1 cellular context compared by ENCODE assay signal in the genomic region with DNA sequence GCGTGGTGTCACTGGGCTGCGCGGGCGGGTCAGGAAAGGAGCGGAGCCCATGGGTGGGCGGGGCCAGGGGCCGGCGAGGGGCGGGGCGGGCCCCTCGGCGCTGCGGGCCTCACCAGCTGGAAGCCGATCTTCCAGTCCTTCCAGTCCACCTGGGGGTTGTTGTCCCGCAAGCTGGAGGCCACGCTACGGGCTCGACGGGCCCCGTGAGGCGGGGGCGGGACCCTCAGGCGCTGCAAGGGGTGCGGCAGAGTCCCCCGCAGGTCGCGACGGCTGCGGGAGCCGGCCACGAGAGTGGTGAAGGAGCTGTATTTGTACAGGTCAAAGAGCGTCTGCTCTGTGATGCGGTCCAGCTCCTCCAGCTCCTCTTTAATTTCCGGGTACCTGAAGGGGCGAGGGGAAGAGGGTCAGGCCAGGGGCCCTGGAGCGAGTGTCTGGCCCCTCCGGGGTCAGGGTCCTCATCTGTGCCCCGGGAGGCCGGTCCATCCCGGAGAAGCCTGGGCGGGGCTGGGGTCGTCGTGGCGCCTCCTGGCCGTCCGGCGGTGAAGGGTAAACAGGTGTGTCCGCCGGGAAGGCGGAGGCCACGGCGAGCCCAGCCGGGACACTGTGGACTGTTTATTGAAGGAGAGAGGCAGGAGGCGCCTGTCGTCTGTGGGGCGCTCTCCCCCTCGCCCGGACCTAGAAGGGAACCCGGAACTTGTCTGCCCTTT.
TF ChIP-seq lines count a peak whose summit lies in the region.

No MANE protein-coding gene starts in this region.

TF ChIP-seq in HepG2, 621 proteins besides CTCF, POLR2A, EP300 and RAD21 (continued from another document and continues in another):
- TF ChIP-seq, protein P1, sequence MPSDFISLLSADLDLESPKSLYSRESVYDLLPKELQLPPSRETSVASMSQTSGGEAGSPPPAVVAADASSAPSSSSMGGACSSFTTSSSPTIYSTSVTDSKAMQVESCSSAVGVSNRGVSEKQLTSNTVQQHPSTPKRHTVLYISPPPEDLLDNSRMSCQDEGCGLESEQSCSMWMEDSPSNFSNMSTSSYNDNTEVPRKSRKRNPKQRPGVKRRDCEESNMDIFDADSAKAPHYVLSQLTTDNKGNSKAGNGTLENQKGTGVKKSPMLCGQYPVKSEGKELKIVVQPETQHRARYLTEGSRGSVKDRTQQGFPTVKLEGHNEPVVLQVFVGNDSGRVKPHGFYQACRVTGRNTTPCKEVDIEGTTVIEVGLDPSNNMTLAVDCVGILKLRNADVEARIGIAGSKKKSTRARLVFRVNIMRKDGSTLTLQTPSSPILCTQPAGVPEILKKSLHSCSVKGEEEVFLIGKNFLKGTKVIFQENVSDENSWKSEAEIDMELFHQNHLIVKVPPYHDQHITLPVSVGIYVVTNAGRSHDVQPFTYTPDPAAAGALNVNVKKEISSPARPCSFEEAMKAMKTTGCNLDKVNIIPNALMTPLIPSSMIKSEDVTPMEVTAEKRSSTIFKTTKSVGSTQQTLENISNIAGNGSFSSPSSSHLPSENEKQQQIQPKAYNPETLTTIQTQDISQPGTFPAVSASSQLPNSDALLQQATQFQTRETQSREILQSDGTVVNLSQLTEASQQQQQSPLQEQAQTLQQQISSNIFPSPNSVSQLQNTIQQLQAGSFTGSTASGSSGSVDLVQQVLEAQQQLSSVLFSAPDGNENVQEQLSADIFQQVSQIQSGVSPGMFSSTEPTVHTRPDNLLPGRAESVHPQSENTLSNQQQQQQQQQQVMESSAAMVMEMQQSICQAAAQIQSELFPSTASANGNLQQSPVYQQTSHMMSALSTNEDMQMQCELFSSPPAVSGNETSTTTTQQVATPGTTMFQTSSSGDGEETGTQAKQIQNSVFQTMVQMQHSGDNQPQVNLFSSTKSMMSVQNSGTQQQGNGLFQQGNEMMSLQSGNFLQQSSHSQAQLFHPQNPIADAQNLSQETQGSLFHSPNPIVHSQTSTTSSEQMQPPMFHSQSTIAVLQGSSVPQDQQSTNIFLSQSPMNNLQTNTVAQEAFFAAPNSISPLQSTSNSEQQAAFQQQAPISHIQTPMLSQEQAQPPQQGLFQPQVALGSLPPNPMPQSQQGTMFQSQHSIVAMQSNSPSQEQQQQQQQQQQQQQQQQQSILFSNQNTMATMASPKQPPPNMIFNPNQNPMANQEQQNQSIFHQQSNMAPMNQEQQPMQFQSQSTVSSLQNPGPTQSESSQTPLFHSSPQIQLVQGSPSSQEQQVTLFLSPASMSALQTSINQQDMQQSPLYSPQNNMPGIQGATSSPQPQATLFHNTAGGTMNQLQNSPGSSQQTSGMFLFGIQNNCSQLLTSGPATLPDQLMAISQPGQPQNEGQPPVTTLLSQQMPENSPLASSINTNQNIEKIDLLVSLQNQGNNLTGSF (CRISPR knock-in tag; IDR thresholded peaks at IDR 0.05), result 0 out of 2 replicates have a peak, but pooled peaks have one; percentile 38
- TF ChIP-seq ERF (CRISPR knock-in tag; IDR thresholded peaks at IDR 0.05), result peak; percentile 89
- peak; percentile 74; the same call in 1 of the 2 replicates for TF ChIP-seq ZBTB38 (CRISPR knock-in tag; IDR thresholded peaks at IDR 0.05)
- 0 out of 2 replicates have a peak, but pooled peaks have one; percentile 59 for TF ChIP-seq CC2D1A (CRISPR knock-in tag; IDR thresholded peaks at IDR 0.05)
- TF ChIP-seq ZNF431 (CRISPR knock-in tag; IDR thresholded peaks at IDR 0.05; ENCODE audit: borderline replicate concordance, low read depth), result no peak
- TF ChIP-seq ZNF382 (CRISPR knock-in tag; IDR thresholded peaks at IDR 0.05; ENCODE audit: borderline replicate concordance), result no peak
- no peak for TF ChIP-seq DMTF1 (CRISPR knock-in tag; IDR thresholded peaks at IDR 0.05)
- TF ChIP-seq, protein P2, sequence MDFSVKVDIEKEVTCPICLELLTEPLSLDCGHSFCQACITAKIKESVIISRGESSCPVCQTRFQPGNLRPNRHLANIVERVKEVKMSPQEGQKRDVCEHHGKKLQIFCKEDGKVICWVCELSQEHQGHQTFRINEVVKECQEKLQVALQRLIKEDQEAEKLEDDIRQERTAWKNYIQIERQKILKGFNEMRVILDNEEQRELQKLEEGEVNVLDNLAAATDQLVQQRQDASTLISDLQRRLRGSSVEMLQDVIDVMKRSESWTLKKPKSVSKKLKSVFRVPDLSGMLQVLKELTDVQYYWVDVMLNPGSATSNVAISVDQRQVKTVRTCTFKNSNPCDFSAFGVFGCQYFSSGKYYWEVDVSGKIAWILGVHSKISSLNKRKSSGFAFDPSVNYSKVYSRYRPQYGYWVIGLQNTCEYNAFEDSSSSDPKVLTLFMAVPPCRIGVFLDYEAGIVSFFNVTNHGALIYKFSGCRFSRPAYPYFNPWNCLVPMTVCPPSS (IDR thresholded peaks at IDR 0.05), result no peak
- peak; percentile 78; the same call in 1 of the 2 replicates for TF ChIP-seq ZNF34 (CRISPR knock-in tag; IDR thresholded peaks at IDR 0.05; ENCODE audit: borderline replicate concordance)
- 0 out of 2 replicates have a peak, but pooled peaks have one; percentile 18 for TF ChIP-seq HMG20B (CRISPR knock-in tag; conservative IDR thresholded peaks at IDR 0.05)
- peak; percentile 56; the same call in 1 of the 2 replicates for TF ChIP-seq ZSCAN20 (CRISPR knock-in tag; IDR thresholded peaks at IDR 0.05; ENCODE audit: borderline replicate concordance)
- peak; percentile 89; the same call in 1 of the 2 replicates for TF ChIP-seq ZNF543 (CRISPR knock-in tag; IDR thresholded peaks at IDR 0.05)
- TF ChIP-seq ZMYM4 (CRISPR knock-in tag; IDR thresholded peaks at IDR 0.05), result no peak
- peak; percentile 61; the same call in 1 of the 2 replicates for TF ChIP-seq ZNF414 (CRISPR knock-in tag; IDR thresholded peaks at IDR 0.05)
- TF ChIP-seq ZNF674 (CRISPR knock-in tag; IDR thresholded peaks at IDR 0.05; ENCODE audit: low read depth), result no peak
- peak; percentile 75 for TF ChIP-seq FOXA3 (CRISPR knock-in tag; IDR thresholded peaks at IDR 0.05)
- peak; percentile 79; the same call in 1 of the 2 replicates for TF ChIP-seq ZGPAT (CRISPR knock-in tag; IDR thresholded peaks at IDR 0.05)
- TF ChIP-seq ZNF10 (CRISPR knock-in tag; IDR thresholded peaks at IDR 0.05; ENCODE audit: borderline replicate concordance, low read depth), result no peak
- peak; percentile 93 for TF ChIP-seq ZBTB7B (CRISPR knock-in tag; IDR thresholded peaks at IDR 0.05)
- TF ChIP-seq GMEB1 (CRISPR knock-in tag; IDR thresholded peaks at IDR 0.05; ENCODE audit: borderline replicate concordance), result peak; percentile 50; the same call in 1 of the 2 replicates
- peak; percentile 17 for TF ChIP-seq YY1 (IDR thresholded peaks at IDR 0.05; ENCODE audit: insufficient read depth, insufficient replicate concordance, low read depth, low read length)
- 0 out of 2 replicates have a peak, but pooled peaks have one; percentile 59 for TF ChIP-seq ISL2 (CRISPR knock-in tag; IDR thresholded peaks at IDR 0.05)
- peak; percentile 87 for TF ChIP-seq ZNF605 (CRISPR knock-in tag; IDR thresholded peaks at IDR 0.05)
- peak; percentile 74; the same call in 1 of the 2 replicates for TF ChIP-seq ZNF580 (CRISPR knock-in tag; IDR thresholded peaks at IDR 0.05; ENCODE audit: borderline replicate concordance, low read depth)
- no peak for TF ChIP-seq ZNF280B (CRISPR knock-in tag; IDR thresholded peaks at IDR 0.05; ENCODE audit: borderline replicate concordance)
- peak; percentile 52; the same call in 1 of the 2 replicates for TF ChIP-seq ZNF792 (CRISPR knock-in tag; IDR thresholded peaks at IDR 0.05)
- peak; percentile 66 for TF ChIP-seq DPF2 (CRISPR knock-in tag; IDR thresholded peaks at IDR 0.05; ENCODE audit: borderline replicate concordance, low read depth)
- TF ChIP-seq ZNF616 (CRISPR knock-in tag; IDR thresholded peaks at IDR 0.05; ENCODE audit: low read depth), result 0 out of 2 replicates have a peak, but pooled peaks have one; percentile 60
- peak; percentile 80 for TF ChIP-seq ATF7-NPFF (CRISPR knock-in tag; IDR thresholded peaks at IDR 0.05; ENCODE audit: low read depth)
- peak; percentile 76 for TF ChIP-seq SNAPC4 (CRISPR knock-in tag; IDR thresholded peaks at IDR 0.05)
